Comparison of ENCODE assay signal across 2 cellular contexts in genomic region chr11:6483015-6483414, GRCh38.
TF ChIP-seq lines count a peak whose summit lies in the region.

No MANE protein-coding gene starts in this region.

TF ChIP-seq in endothelial cell of umbilical vein, 7 proteins besides CTCF, POLR2A, EP300 and RAD21:
- no peak for TF ChIP-seq POLR2AphosphoS5 (IDR thresholded peaks at IDR 0.05; ENCODE audit: insufficient read depth, low read depth, low read length)
- no peak for TF ChIP-seq MYC (IDR thresholded peaks at IDR 0.05; ENCODE audit: low read depth, low read length)
- no peak for TF ChIP-seq JUN (IDR thresholded peaks at IDR 0.05; ENCODE audit: borderline replicate concordance, insufficient read depth, insufficient read length, low read depth)
- no peak for TF ChIP-seq GATA2 (IDR thresholded peaks at IDR 0.05; ENCODE audit: insufficient read depth, insufficient read length, low read depth, low read length)
- no peak for TF ChIP-seq EZH2 (IDR thresholded peaks at IDR 0.05; ENCODE audit: borderline replicate concordance, low read depth, low read length, severe bottlenecking)
- no peak for TF ChIP-seq FOS (IDR thresholded peaks at IDR 0.05; ENCODE audit: borderline replicate concordance, insufficient read depth, low read length)
- TF ChIP-seq MAX (IDR thresholded peaks at IDR 0.05; ENCODE audit: insufficient read depth, insufficient read length), result no peak

TF ChIP-seq in GM12891, 5 proteins besides CTCF, POLR2A, EP300 and RAD21:
- TF ChIP-seq TAF1 (IDR thresholded peaks at IDR 0.05; ENCODE audit: low read depth, low read length), result no peak
- TF ChIP-seq SPI1 (IDR thresholded peaks at IDR 0.05; ENCODE audit: low read depth, low read length), result no peak
- TF ChIP-seq POLR2AphosphoS5 (IDR thresholded peaks at IDR 0.05; ENCODE audit: low read depth, low read length), result no peak
